In the genomic region with DNA sequence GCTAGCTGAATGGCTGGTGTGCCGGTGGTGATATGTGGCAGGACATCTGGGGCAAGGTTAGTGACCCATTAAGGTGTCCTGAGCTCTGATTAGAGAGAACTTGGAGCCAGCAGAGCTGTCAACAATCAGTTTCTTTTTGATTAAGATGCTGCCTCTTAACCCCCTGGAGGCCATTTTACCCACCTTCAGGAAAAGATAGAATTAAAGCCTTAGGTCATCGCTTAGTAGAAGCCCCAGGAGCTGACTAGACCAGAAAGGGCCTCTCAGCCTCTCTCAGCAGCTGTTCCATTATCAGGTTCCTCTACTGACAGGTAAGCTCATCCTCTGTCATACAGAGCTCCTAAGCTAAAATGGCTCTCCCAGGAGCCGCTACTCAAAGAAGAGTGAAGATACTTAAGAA, we compare ENCODE assay signal across 1 cellular context.
TF ChIP-seq lines count a peak whose summit lies in the region.

No MANE protein-coding gene starts in this region.

TF ChIP-seq in GM23338, 12 proteins besides CTCF, POLR2A, EP300 and RAD21 (continued from another document):
- TF ChIP-seq, protein P1, sequence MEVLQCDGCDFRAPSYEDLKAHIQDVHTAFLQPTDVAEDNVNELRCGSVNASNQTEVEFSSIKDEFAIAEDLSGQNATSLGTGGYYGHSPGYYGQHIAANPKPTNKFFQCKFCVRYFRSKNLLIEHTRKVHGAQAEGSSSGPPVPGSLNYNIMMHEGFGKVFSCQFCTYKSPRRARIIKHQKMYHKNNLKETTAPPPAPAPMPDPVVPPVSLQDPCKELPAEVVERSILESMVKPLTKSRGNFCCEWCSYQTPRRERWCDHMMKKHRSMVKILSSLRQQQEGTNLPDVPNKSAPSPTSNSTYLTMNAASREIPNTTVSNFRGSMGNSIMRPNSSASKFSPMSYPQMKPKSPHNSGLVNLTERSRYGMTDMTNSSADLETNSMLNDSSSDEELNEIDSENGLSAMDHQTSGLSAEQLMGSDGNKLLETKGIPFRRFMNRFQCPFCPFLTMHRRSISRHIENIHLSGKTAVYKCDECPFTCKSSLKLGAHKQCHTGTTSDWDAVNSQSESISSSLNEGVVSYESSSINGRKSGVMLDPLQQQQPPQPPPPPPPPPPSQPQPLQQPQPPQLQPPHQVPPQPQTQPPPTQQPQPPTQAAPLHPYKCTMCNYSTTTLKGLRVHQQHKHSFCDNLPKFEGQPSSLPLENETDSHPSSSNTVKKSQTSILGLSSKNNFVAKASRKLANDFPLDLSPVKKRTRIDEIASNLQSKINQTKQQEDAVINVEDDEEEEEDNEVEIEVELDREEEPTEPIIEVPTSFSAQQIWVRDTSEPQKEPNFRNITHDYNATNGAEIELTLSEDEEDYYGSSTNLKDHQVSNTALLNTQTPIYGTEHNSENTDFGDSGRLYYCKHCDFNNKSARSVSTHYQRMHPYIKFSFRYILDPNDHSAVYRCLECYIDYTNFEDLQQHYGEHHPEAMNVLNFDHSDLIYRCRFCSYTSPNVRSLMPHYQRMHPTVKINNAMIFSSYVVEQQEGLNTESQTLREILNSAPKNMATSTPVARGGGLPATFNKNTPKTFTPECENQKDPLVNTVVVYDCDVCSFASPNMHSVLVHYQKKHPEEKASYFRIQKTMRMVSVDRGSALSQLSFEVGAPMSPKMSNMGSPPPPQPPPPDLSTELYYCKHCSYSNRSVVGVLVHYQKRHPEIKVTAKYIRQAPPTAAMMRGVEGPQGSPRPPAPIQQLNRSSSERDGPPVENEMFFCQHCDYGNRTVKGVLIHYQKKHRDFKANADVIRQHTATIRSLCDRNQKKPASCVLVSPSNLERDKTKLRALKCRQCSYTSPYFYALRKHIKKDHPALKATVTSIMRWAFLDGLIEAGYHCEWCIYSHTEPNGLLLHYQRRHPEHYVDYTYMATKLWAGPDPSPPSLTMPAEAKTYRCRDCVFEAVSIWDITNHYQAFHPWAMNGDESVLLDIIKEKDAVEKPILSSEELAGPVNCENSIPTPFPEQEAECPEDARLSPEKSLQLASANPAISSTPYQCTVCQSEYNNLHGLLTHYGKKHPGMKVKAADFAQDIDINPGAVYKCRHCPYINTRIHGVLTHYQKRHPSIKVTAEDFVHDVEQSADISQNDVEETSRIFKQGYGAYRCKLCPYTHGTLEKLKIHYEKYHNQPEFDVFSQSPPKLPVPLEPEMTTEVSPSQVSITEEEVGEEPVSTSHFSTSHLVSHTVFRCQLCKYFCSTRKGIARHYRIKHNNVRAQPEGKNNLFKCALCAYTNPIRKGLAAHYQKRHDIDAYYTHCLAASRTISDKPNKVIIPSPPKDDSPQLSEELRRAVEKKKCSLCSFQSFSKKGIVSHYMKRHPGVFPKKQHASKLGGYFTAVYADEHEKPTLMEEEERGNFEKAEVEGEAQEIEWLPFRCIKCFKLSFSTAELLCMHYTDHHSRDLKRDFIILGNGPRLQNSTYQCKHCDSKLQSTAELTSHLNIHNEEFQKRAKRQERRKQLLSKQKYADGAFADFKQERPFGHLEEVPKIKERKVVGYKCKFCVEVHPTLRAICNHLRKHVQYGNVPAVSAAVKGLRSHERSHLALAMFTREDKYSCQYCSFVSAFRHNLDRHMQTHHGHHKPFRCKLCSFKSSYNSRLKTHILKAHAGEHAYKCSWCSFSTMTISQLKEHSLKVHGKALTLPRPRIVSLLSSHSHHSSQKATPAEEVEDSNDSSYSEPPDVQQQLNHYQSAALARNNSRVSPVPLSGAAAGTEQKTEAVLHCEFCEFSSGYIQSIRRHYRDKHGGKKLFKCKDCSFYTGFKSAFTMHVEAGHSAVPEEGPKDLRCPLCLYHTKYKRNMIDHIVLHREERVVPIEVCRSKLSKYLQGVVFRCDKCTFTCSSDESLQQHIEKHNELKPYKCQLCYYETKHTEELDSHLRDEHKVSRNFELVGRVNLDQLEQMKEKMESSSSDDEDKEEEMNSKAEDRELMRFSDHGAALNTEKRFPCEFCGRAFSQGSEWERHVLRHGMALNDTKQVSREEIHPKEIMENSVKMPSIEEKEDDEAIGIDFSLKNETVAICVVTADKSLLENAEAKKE (CRISPR knock-in tag; IDR thresholded peaks at IDR 0.05): no peak
- TF ChIP-seq ZNF331 (CRISPR knock-in tag; IDR thresholded peaks at IDR 0.05; ENCODE audit: low read depth) (no peak), EZH2phosphoT487 (IDR thresholded peaks at IDR 0.05; ENCODE audit: unreplicated experiment) (no peak)
- TF ChIP-seq, protein P2, sequence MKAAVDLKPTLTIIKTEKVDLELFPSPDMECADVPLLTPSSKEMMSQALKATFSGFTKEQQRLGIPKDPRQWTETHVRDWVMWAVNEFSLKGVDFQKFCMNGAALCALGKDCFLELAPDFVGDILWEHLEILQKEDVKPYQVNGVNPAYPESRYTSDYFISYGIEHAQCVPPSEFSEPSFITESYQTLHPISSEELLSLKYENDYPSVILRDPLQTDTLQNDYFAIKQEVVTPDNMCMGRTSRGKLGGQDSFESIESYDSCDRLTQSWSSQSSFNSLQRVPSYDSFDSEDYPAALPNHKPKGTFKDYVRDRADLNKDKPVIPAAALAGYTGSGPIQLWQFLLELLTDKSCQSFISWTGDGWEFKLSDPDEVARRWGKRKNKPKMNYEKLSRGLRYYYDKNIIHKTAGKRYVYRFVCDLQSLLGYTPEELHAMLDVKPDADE (IDR thresholded peaks at IDR 0.05): no peak
TF ChIP-seq in GM23338: peak in this region for 0.
